In the genomic region with DNA sequence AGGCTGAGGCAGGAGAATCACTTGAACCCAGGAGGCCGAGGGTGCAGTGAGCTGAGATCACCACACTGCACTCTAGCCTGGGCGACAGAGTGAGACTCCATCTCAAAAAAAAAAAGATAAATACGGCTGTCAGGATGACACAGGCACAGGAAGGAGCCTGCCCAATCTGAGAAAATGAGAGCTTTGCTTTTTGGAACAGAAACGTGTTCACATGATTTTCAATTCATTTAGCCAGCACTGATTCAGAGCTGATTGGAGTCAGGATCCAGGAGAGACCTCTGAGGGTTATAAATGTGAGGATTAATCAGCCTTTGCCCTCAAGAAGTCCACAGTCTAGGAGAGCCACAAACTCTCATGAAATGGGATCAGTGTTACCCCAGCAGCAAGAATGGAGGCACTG, we compare ENCODE assay signal across 1 cellular context.
TF ChIP-seq lines count a peak whose summit lies in the region.

No MANE protein-coding gene starts in this region.

TF ChIP-seq in H1, 55 proteins besides CTCF, POLR2A, EP300 and RAD21:
- TF ChIP-seq, protein P1, sequence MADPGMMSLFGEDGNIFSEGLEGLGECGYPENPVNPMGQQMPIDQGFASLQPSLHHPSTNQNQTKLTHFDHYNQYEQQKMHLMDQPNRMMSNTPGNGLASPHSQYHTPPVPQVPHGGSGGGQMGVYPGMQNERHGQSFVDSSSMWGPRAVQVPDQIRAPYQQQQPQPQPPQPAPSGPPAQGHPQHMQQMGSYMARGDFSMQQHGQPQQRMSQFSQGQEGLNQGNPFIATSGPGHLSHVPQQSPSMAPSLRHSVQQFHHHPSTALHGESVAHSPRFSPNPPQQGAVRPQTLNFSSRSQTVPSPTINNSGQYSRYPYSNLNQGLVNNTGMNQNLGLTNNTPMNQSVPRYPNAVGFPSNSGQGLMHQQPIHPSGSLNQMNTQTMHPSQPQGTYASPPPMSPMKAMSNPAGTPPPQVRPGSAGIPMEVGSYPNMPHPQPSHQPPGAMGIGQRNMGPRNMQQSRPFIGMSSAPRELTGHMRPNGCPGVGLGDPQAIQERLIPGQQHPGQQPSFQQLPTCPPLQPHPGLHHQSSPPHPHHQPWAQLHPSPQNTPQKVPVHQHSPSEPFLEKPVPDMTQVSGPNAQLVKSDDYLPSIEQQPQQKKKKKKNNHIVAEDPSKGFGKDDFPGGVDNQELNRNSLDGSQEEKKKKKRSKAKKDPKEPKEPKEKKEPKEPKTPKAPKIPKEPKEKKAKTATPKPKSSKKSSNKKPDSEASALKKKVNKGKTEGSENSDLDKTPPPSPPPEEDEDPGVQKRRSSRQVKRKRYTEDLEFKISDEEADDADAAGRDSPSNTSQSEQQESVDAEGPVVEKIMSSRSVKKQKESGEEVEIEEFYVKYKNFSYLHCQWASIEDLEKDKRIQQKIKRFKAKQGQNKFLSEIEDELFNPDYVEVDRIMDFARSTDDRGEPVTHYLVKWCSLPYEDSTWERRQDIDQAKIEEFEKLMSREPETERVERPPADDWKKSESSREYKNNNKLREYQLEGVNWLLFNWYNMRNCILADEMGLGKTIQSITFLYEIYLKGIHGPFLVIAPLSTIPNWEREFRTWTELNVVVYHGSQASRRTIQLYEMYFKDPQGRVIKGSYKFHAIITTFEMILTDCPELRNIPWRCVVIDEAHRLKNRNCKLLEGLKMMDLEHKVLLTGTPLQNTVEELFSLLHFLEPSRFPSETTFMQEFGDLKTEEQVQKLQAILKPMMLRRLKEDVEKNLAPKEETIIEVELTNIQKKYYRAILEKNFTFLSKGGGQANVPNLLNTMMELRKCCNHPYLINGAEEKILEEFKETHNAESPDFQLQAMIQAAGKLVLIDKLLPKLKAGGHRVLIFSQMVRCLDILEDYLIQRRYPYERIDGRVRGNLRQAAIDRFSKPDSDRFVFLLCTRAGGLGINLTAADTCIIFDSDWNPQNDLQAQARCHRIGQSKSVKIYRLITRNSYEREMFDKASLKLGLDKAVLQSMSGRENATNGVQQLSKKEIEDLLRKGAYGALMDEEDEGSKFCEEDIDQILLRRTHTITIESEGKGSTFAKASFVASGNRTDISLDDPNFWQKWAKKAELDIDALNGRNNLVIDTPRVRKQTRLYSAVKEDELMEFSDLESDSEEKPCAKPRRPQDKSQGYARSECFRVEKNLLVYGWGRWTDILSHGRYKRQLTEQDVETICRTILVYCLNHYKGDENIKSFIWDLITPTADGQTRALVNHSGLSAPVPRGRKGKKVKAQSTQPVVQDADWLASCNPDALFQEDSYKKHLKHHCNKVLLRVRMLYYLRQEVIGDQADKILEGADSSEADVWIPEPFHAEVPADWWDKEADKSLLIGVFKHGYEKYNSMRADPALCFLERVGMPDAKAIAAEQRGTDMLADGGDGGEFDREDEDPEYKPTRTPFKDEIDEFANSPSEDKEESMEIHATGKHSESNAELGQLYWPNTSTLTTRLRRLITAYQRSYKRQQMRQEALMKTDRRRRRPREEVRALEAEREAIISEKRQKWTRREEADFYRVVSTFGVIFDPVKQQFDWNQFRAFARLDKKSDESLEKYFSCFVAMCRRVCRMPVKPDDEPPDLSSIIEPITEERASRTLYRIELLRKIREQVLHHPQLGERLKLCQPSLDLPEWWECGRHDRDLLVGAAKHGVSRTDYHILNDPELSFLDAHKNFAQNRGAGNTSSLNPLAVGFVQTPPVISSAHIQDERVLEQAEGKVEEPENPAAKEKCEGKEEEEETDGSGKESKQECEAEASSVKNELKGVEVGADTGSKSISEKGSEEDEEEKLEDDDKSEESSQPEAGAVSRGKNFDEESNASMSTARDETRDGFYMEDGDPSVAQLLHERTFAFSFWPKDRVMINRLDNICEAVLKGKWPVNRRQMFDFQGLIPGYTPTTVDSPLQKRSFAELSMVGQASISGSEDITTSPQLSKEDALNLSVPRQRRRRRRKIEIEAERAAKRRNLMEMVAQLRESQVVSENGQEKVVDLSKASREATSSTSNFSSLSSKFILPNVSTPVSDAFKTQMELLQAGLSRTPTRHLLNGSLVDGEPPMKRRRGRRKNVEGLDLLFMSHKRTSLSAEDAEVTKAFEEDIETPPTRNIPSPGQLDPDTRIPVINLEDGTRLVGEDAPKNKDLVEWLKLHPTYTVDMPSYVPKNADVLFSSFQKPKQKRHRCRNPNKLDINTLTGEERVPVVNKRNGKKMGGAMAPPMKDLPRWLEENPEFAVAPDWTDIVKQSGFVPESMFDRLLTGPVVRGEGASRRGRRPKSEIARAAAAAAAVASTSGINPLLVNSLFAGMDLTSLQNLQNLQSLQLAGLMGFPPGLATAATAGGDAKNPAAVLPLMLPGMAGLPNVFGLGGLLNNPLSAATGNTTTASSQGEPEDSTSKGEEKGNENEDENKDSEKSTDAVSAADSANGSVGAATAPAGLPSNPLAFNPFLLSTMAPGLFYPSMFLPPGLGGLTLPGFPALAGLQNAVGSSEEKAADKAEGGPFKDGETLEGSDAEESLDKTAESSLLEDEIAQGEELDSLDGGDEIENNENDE (IDR thresholded peaks at IDR 0.05; ENCODE audit: insufficient replicate concordance, low read length), result no peak
- TF ChIP-seq KDM1A (IDR thresholded peaks at IDR 0.05; ENCODE audit: borderline replicate concordance, low read length) (no peak), ASH2L (IDR thresholded peaks at IDR 0.05; ENCODE audit: low read length) (no peak), SIRT6 (IDR thresholded peaks at IDR 0.05; ENCODE audit: low read length) (no peak), HDAC6 (IDR thresholded peaks at IDR 0.05; ENCODE audit: low read depth, low read length) (no peak), CBX5 (IDR thresholded peaks at IDR 0.05; ENCODE audit: low read depth, low read length) (no peak), RNF2 (IDR thresholded peaks at IDR 0.05; ENCODE audit: borderline replicate concordance, low read depth, low read length, missing control alignments, poor library complexity, severe bottlenecking) (no peak), NANOG (IDR thresholded peaks at IDR 0.05; ENCODE audit: insufficient read depth, low read depth, low read length, poor library complexity, severe bottlenecking) (no peak), SIX5 (IDR thresholded peaks at IDR 0.05; ENCODE audit: low read depth, low read length) (no peak), USF2 (IDR thresholded peaks at IDR 0.05; ENCODE audit: low read length) (no peak), POLR2AphosphoS5 (IDR thresholded peaks at IDR 0.05; ENCODE audit: low read depth, low read length) (no peak), SP1 (IDR thresholded peaks at IDR 0.05; ENCODE audit: low read depth, low read length) (no peak), YY1 (IDR thresholded peaks at IDR 0.05; ENCODE audit: low read depth, low read length) (no peak), SP2 (IDR thresholded peaks at IDR 0.05; ENCODE audit: low read length) (no peak), TBP (IDR thresholded peaks at IDR 0.05; ENCODE audit: low read depth, low read length) (no peak), KDM4A (IDR thresholded peaks at IDR 0.05; ENCODE audit: low read depth, low read length, severe bottlenecking) (no peak), SRF (IDR thresholded peaks at IDR 0.05; ENCODE audit: low read depth, low read length) (no peak), CEBPB (IDR thresholded peaks at IDR 0.05; ENCODE audit: low read depth, low read length) (no peak), CTBP2 (IDR thresholded peaks at IDR 0.05; ENCODE audit: borderline replicate concordance, insufficient read depth, insufficient read length, low read length) (no peak), RXRA (IDR thresholded peaks at IDR 0.05; ENCODE audit: insufficient read depth, low read depth, low read length) (no peak)
